In the genomic region with DNA sequence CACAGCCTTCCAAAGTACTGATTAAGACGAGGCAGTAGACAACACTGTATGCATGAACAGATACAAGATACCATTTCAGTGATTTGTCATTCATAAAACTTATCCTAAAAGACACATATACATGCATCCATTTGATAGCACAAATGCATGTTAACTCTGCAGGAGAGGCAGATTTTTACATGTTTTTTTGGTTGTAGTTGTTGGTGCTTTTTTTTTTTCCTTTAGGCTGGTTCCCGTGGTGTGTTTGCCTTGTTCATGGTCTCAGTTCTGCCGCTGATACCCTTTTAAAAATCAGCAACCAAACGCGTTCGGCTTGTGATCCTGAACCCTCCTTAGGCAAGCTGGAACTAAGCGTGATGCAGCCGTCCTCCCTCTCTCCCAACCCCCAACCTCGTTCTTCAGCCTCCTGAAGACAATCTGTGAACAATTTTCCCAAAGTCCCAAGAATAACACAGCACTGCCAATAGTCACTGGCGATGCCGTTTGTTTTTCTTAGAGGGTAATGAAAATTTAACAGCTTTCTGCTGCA, we compare ENCODE assay signal across 9 cellular contexts. TPM values are rescaled to one million over a fixed set of nuclear protein-coding genes. Genes with fewer than 3 reads are reported as not detected.
DNase-seq lines count a peak whose midpoint lies in the region; ATAC-seq, FAIRE-seq and TF ChIP-seq lines count a peak whose summit lies in the region.
"Had no signal": no experiment of that assay in that cellular context is flagged by ENCODE, and none has a peak within 500 bp of the region (broad histone marks: within the 10 kb centered on the region; RNA-seq: fewer than 3 reads in every experiment).

No MANE protein-coding gene starts in this region.

- peaks cover 78% of the 10 kb centered on the region for H3K27me3 Mint-ChIP-seq in activated naive CD8-positive, alpha-beta T cell treated with anti-CD3 and anti-CD28 coated beads, Interleukin-2, amount 10 ng/mL, durations not matched to agents 7 days and 5 days
- peaks cover 42% of the 10 kb centered on the region for H3K27me3 Mint-ChIP-seq in stimulated activated memory B cell treated with anti-CD40 and anti-IgM and Interleukin-4, amounts not matched to agents 10 μg/mL and 1 μg/mL and 100 μg/mL, for 72 hours

- TF ChIP-seq CTCF in keratinocyte (optimal IDR thresholded peaks at IDR 0.05 in 1 of 3, IDR thresholded peaks at IDR 0.05 in 1 of 3, conservative IDR thresholded peaks at IDR 0.05 in 1 of 3; ENCODE audit: extremely low read depth in 1 of 3, insufficient read depth in 2 of 3, low read length in 3 of 3): no peak

- no peaks in the 10 kb centered on the region for H3K9me3 Mint-ChIP-seq in activated naive CD8-positive, alpha-beta T cell treated with anti-CD3 and anti-CD28 coated beads, Interleukin-2, amount 10 ng/mL, durations not matched to agents 7 days and 5 days
- H3K9me3 Mint-ChIP-seq in stimulated activated memory B cell treated with anti-CD40 and anti-IgM and Interleukin-4, amounts not matched to agents 10 μg/mL and 1 μg/mL and 100 μg/mL, for 72 hours: no peaks in the 10 kb centered on the region

- H3K4me1 Mint-ChIP-seq in activated naive CD8-positive, alpha-beta T cell treated with anti-CD3 and anti-CD28 coated beads, Interleukin-2, amount 10 ng/mL, durations not matched to agents 7 days and 5 days: peaks cover 12% of the 10 kb centered on the region
- H3K4me1 Mint-ChIP-seq in stimulated activated memory B cell treated with anti-CD40 and anti-IgM and Interleukin-4, amounts not matched to agents 10 μg/mL and 1 μg/mL and 100 μg/mL, for 72 hours: peaks cover 16% of the 10 kb centered on the region

- H3K27ac ChIP-seq in keratinocyte (ENCODE audit: control insufficient read depth, insufficient read depth, low read length): no peak overlapping the region
- H3K27ac ChIP-seq: 22Rv1 had no signal

- dilution Hi-C loops in keratinocyte (cut with MboI; ENCODE audit: extremely low pct_ligation_motif_present, low sequenced_read_pairs): no loop called here

- H3K4me3 ChIP-seq in keratinocyte (ENCODE audit: control insufficient read depth in 2 of 3, extremely low read depth in 1 of 3, insufficient read depth in 2 of 3, low read depth in 1 of 3, low read length in 3 of 3): peak overlapping the region; percentile 85 to 89 (median 86)

- H4K20me1 ChIP-seq in keratinocyte (ENCODE audit: control insufficient read depth, extremely low read depth, insufficient read depth, low read length): no peaks in the 10 kb centered on the region

- no peak for ATAC-seq in activated naive CD8-positive, alpha-beta T cell treated with anti-CD3 and anti-CD28 coated beads, Interleukin-2, amount 10 ng/mL, durations not matched to agents 7 days and 5 days (ENCODE audit: low read depth)
- no peak for ATAC-seq in stimulated activated memory B cell treated with anti-CD40 and anti-IgM and Interleukin-4, amounts not matched to agents 10 μg/mL and 1 μg/mL and 100 μg/mL, for 72 hours
- ATAC-seq in HG03135 (IDR thresholded peaks at IDR 0.05; ENCODE audit: unreplicated experiment) (no peak), HG02623 (IDR thresholded peaks at IDR 0.05; ENCODE audit: unreplicated experiment) (no peak)

- H3K27me3 ChIP-seq in keratinocyte (ENCODE audit: control insufficient read depth, extremely low read depth, insufficient read depth, low read length): peaks cover 3% of the 10 kb centered on the region

- H3K27ac Mint-ChIP-seq in activated naive CD8-positive, alpha-beta T cell treated with anti-CD3 and anti-CD28 coated beads, Interleukin-2, amount 10 ng/mL, durations not matched to agents 7 days and 5 days: no peak overlapping the region
- H3K27ac Mint-ChIP-seq in stimulated activated memory B cell treated with anti-CD40 and anti-IgM and Interleukin-4, amounts not matched to agents 10 μg/mL and 1 μg/mL and 100 μg/mL, for 72 hours: no peak overlapping the region

- DNase-seq in DMS 273 (lab: John Stamatoyannopoulos, UW; ENCODE audit: unreplicated experiment): peak; percentile 42
- no peak for DNase-seq in DMS 273 treated with DMSO at 0.1 percent for 48 hours (lab: John Stamatoyannopoulos, UW)
- no peak for DNase-seq in activated naive CD8-positive, alpha-beta T cell treated with anti-CD3 and anti-CD28 coated beads, Interleukin-2, amount 10 ng/mL, durations not matched to agents 7 days and 5 days
- no peak for DNase-seq in keratinocyte (ENCODE audit: low read depth, low spot score)
- DNase-seq in stimulated activated naive CD4-positive, alpha-beta T cell (lab: John Stamatoyannopoulos, UW): no peak

- peak overlapping the region; percentile 85 for H3K4me2 ChIP-seq in keratinocyte (ENCODE audit: control insufficient read depth, extremely low read depth, insufficient read depth, low read depth, low read length)

- no peaks in the 10 kb centered on the region for H3K36me3 Mint-ChIP-seq in activated naive CD8-positive, alpha-beta T cell treated with anti-CD3 and anti-CD28 coated beads, Interleukin-2, amount 10 ng/mL, durations not matched to agents 7 days and 5 days
- H3K36me3 Mint-ChIP-seq in stimulated activated memory B cell treated with anti-CD40 and anti-IgM and Interleukin-4, amounts not matched to agents 10 μg/mL and 1 μg/mL and 100 μg/mL, for 72 hours: no peaks in the 10 kb centered on the region

- H3K79me2 ChIP-seq in keratinocyte (ENCODE audit: control insufficient read depth, insufficient read depth, low read length): peaks cover 14% of the 10 kb centered on the region

- H3K9me1 ChIP-seq in keratinocyte (ENCODE audit: control insufficient read depth, extremely low read depth, insufficient read depth, low read length): no peaks in the 10 kb centered on the region

- H3K4me3 Mint-ChIP-seq in activated naive CD8-positive, alpha-beta T cell treated with anti-CD3 and anti-CD28 coated beads, Interleukin-2, amount 10 ng/mL, durations not matched to agents 7 days and 5 days: peak overlapping the region; percentile 45
- H3K4me3 Mint-ChIP-seq in stimulated activated memory B cell treated with anti-CD40 and anti-IgM and Interleukin-4, amounts not matched to agents 10 μg/mL and 1 μg/mL and 100 μg/mL, for 72 hours: peak overlapping the region; percentile 72

- H3K9ac ChIP-seq in keratinocyte (ENCODE audit: control insufficient read depth, extremely low read depth, insufficient read depth, low read length): peak overlapping the region; percentile 70

- peaks cover 36% of the 10 kb centered on the region for H3K4me1 ChIP-seq in keratinocyte (ENCODE audit: control insufficient read depth, extremely low read depth, insufficient read depth, low read length)

- H2AFZ ChIP-seq in keratinocyte (ENCODE audit: control insufficient read depth, low read length): peak overlapping the region; percentile 85

- POLR2A ChIA-PET in activated naive CD8-positive, alpha-beta T cell treated with anti-CD3 and anti-CD28 coated beads, Interleukin-2, amount 10 ng/mL, durations not matched to agents 7 days and 5 days (lab: Charles Lee): no interaction called here

- no peak for FAIRE-seq in keratinocyte (lab: Jason Lieb, UNC)

- no peaks in the 10 kb centered on the region for H3K36me3 ChIP-seq in keratinocyte (ENCODE audit: control insufficient read depth in 2 of 2, extremely low read depth in 1 of 2, insufficient read depth in 2 of 2, low read length in 2 of 2)

- no peaks in the 10 kb centered on the region for H3K9me3 ChIP-seq in keratinocyte (ENCODE audit: control insufficient read depth, low read depth, low read length)

RNA-seq across cellular contexts. Expression of gene PRICKLE1, which starts 1.2 kb away (rescaled TPM):
- under 1 TPM; 0.45 to 0.89 TPM for total RNA-seq in activated naive CD8-positive, alpha-beta T cell treated with anti-CD3 and anti-CD28 coated beads, Interleukin-2, amount 10 ng/mL, durations not matched to agents 7 days and 5 days
- polyA plus RNA-seq in keratinocyte: 2.0 to 7.6 TPM (median 3.5 TPM) in 3 replicates
- polyA plus RNA-seq in keratinocyte (2011; ENCODE audit: low read depth): 1.4 TPM
- 1.8 and 2.7 TPM in 2 replicates for polyA plus RNA-seq in keratinocyte (2011; cell fraction: cytosol; rRNA removed)
- 5.7 and 6.5 TPM in 2 replicates for polyA plus RNA-seq in keratinocyte (2011; cell fraction: nucleus; rRNA removed)
- polyA plus RNA-seq in keratinocyte (2012; ENCODE audit: low replicate concordance): 1.9 and 7.3 TPM in 2 replicates
- polyA minus RNA-seq in keratinocyte: 9.0 to 11.5 TPM (median 9.3 TPM) in 3 replicates
- 7.3 TPM for polyA minus RNA-seq in keratinocyte (2011; cell fraction: cytosol; rRNA and poly(A)+ RNA removed)
- 9.5 and 16.5 TPM in 2 replicates for polyA minus RNA-seq in keratinocyte (2011; cell fraction: nucleus; rRNA and poly(A)+ RNA removed)
